ENCODE assay signal across 1 cellular context in the genomic region with DNA sequence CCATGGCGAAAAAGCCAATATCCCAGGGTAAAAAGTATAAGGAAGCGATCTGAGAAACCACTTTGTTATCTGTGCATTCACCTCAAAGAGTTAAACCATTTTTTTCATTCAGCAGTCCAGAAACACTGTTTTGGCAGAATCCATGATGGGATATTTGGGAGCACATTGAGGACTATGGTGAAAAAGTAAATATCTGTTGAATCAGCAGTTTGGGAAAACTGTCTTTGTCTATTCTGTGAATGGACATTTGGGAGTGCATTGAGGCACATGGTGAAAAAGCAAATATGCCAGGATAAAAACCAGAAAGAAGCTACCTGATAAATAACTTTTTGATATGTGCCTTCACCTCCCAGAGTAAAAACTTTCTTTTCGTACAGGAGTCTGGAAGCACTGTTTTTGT.
TF ChIP-seq lines count a peak whose summit lies in the region.

No MANE protein-coding gene starts in this region.

TF ChIP-seq in HepG2, 621 proteins besides CTCF, POLR2A, EP300 and RAD21 (continued from another document):
- TF ChIP-seq MAFK (conservative IDR thresholded peaks at IDR 0.05 in 1 of 2, IDR thresholded peaks at IDR 0.05 in 1 of 2; ENCODE audit: low read length in 2 of 2) (peak; percentile 43 to 80; a peak in 3 of 4 replicates), KAT2B (IDR thresholded peaks at IDR 0.05; ENCODE audit: borderline replicate concordance, low read depth, low read length) (no peak), ZNF530 (CRISPR knock-in tag; IDR thresholded peaks at IDR 0.05; ENCODE audit: low read depth) (no peak), MAFF (IDR thresholded peaks at IDR 0.05; ENCODE audit: low read depth, low read length) (peak; percentile 60)
- TF ChIP-seq, protein P1, sequence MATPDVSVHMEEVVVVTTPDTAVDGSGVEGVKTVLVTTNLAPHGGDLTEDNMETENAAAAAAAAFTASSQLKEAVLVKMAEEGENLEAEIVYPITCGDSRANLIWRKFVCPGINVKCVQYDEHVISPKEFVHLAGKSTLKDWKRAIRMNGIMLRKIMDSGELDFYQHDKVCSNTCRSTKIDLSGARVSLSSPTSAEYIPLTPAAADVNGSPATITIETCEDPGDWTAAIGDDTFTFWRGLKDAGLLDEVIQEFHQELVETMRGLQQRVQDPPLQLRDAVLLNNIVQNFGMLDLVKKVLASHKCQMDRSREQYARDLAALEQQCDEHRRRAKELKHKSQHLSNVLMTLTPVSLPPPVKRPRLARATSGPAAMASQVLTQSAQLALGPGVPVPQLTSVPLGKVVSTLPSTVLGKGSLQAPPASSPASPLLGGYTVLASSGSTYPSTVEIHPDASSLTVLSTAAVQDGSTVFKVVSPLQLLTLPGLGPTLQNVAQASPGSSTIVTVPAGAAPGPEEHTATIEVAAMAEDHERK (CRISPR knock-in tag; IDR thresholded peaks at IDR 0.05; ENCODE audit: low read depth), result no peak
